Comparison of ENCODE assay signal across 24 cellular contexts in the genomic region with DNA sequence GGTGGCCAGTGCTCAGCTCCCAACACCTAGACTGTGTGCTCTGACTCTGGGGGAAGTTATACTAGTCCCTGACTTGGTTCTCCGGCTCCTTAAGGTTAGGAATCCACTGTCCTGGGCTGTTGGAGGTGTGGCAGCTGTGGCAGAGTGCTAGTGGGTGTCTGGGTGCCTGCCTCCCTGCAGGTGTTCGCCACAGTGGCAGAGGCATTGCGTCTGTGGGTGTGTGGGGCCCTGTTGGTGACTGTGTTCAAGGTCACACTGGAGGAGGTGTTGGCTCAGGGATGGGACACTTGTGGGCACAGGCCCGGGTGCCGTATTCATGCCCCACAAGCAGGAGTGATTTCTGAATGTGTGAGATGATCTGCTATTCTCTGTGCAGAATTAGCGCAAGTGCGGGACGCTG.
DNase-seq lines count a peak whose midpoint lies in the region; ATAC-seq and TF ChIP-seq lines count a peak whose summit lies in the region.
"Had no signal": no experiment of that assay in that cellular context is flagged by ENCODE, and none has a peak within 500 bp of the region (broad histone marks: within the 10 kb centered on the region; RNA-seq: fewer than 3 reads in every experiment).

No MANE protein-coding gene starts in this region.

- POLR2A ChIA-PET in activated CD8-positive, alpha-beta T cell treated with anti-CD3 and anti-CD28 coated beads, Interleukin-2, amount 10 ng/mL, durations not matched to agents 7 days and 5 days (lab: Charles Lee), result no interaction called here

- peaks cover 61% of the 10 kb centered on the region for H3K4me1 Mint-ChIP-seq in activated CD8-positive, alpha-beta T cell treated with anti-CD3 and anti-CD28 coated beads, Interleukin-2, amount 10 ng/mL, durations not matched to agents 7 days and 5 days (ENCODE audit: low read depth)
- peaks cover 23 to 29% of the 10 kb centered on the region in 2 donors for H3K4me1 Mint-ChIP-seq in effector memory CD8-positive, alpha-beta T cell (ENCODE audit: low read depth in 2 of 2)

- TF ChIP-seq CTCF in osteoblast (IDR thresholded peaks at IDR 0.05; ENCODE audit: extremely low read depth, low read depth, low read length), result no peak

- H3K9me3 Mint-ChIP-seq in activated CD8-positive, alpha-beta T cell treated with anti-CD3 and anti-CD28 coated beads, Interleukin-2, amount 10 ng/mL, durations not matched to agents 7 days and 5 days (ENCODE audit: insufficient read depth), result peaks cover 6% of the 10 kb centered on the region
- no peaks in the 10 kb centered on the region for H3K9me3 Mint-ChIP-seq in effector memory CD8-positive, alpha-beta T cell

- H3K4me1 ChIP-seq in osteoblast (ENCODE audit: insufficient read depth, low read length), result peaks cover 8% of the 10 kb centered on the region
- H3K4me1 ChIP-seq: BE2C, SJCRH30 had no signal

- no peaks in the 10 kb centered on the region for H3K79me2 ChIP-seq in osteoblast (ENCODE audit: insufficient read depth, low read length)

- H3K27me3 ChIP-seq in osteoblast (ENCODE audit: insufficient read depth, low read length), result no peaks in the 10 kb centered on the region
- H3K27me3 ChIP-seq: BE2C, SJCRH30 had no signal

- H3K4me3 ChIP-seq in osteoblast (ENCODE audit: insufficient read depth, low read length), result no peak overlapping the region
- H3K4me3 ChIP-seq: PC-9, SJCRH30 had no signal

- H3K4me3 Mint-ChIP-seq in activated CD8-positive, alpha-beta T cell treated with anti-CD3 and anti-CD28 coated beads, Interleukin-2, amount 10 ng/mL, durations not matched to agents 7 days and 5 days, result no peak overlapping the region
- peak overlapping the region in 1 of 2 donors; percentile 48 for H3K4me3 Mint-ChIP-seq in effector memory CD8-positive, alpha-beta T cell
- H3K4me3 Mint-ChIP-seq: CD14-positive monocyte had no signal

- H2AFZ ChIP-seq in osteoblast (ENCODE audit: low read length), result peak overlapping the region; percentile 49
- H2AFZ ChIP-seq: PC-9 had no signal

- H3K36me3 Mint-ChIP-seq in activated CD8-positive, alpha-beta T cell treated with anti-CD3 and anti-CD28 coated beads, Interleukin-2, amount 10 ng/mL, durations not matched to agents 7 days and 5 days (ENCODE audit: low read depth), result peaks cover 5% of the 10 kb centered on the region
- H3K36me3 Mint-ChIP-seq in effector memory CD8-positive, alpha-beta T cell (ENCODE audit: insufficient read depth), result peaks cover under 1% of the 10 kb centered on the region
- H3K36me3 Mint-ChIP-seq: CD14-positive monocyte had no signal

- ATAC-seq in activated CD8-positive, alpha-beta T cell treated with anti-CD3 and anti-CD28 coated beads, Interleukin-2, amount 10 ng/mL, durations not matched to agents 7 days and 5 days, result no peak
- peak; percentile 95 for ATAC-seq in effector memory CD8-positive, alpha-beta T cell (replicated peaks)
- ATAC-seq in GM18867 (IDR thresholded peaks at IDR 0.05; ENCODE audit: unreplicated experiment), result no peak
- ATAC-seq: HepG2, Right ventricle myocardium inferior had no signal

- CTCF ChIA-PET in activated CD8-positive, alpha-beta T cell treated with anti-CD3 and anti-CD28 coated beads, Interleukin-2, amount 10 ng/mL, durations not matched to agents 7 days and 5 days (lab: Charles Lee), result no interaction called here

- no peak overlapping the region for H3K27ac ChIP-seq in osteoblast (ENCODE audit: low read depth, low read length)
- H3K27ac ChIP-seq: PC-9, SJCRH30 had no signal

- DNase-seq in activated CD8-positive, alpha-beta memory T cell treated with anti-CD3 and anti-CD28 coated beads for 24 hours, result peak; percentile 59
- DNase-seq in activated CD8-positive, alpha-beta memory T cell treated with anti-CD3 and anti-CD28 coated beads, Interleukin-2, amount 50 U/mL, for 4 hours, result no peak
- no peak for DNase-seq in activated CD8-positive, alpha-beta T cell treated with anti-CD3 and anti-CD28 coated beads, Interleukin-2, amount 10 ng/mL, durations not matched to agents 7 days and 5 days
- peak in 2 of 3 experiments; percentile 30 to 39 for DNase-seq in effector memory CD8-positive, alpha-beta T cell
- DNase-seq in osteoblast (ENCODE audit: insufficient read length, low spot score, missing footprints), result no peak
- DNase-seq in activated effector memory CD4-positive, alpha-beta T cell treated with Interleukin-2 at 50 U/mL for 16 hours, result no peak
- no peak for DNase-seq in posterior cingulate gyrus
- DNase-seq: 8988T, ACHN, BE2C, Calu3, DMS79 treated with DMSO at 0.1 percent for 48 hours, Kasumi-1, MV-4-11, NCI-H1105 treated with DMSO at 0.1 percent for 48 hours, NCI-H2029, NCI-H446, NCI-H524 treated with DMSO at 0.1 percent for 48 hours, PC-9, SJCRH30 had no signal

- no peak overlapping the region for H3K4me2 ChIP-seq in osteoblast (ENCODE audit: insufficient read depth, low read length)
- H3K4me2 ChIP-seq: PC-9 had no signal

- H3K27me3 Mint-ChIP-seq in activated CD8-positive, alpha-beta T cell treated with anti-CD3 and anti-CD28 coated beads, Interleukin-2, amount 10 ng/mL, durations not matched to agents 7 days and 5 days (ENCODE audit: low read depth), result no peaks in the 10 kb centered on the region
- peaks cover 8 to 20% of the 10 kb centered on the region in 2 donors for H3K27me3 Mint-ChIP-seq in effector memory CD8-positive, alpha-beta T cell

- H3K36me3 ChIP-seq in osteoblast (ENCODE audit: insufficient read depth, low read length), result no peaks in the 10 kb centered on the region
- H3K36me3 ChIP-seq: BE2C, SJCRH30 had no signal

- H4K20me1 ChIP-seq in osteoblast (ENCODE audit: insufficient read depth, low read length), result no peaks in the 10 kb centered on the region

- peak overlapping the region; percentile 37 for H3K27ac Mint-ChIP-seq in activated CD8-positive, alpha-beta T cell treated with anti-CD3 and anti-CD28 coated beads, Interleukin-2, amount 10 ng/mL, durations not matched to agents 7 days and 5 days
- H3K27ac Mint-ChIP-seq in effector memory CD8-positive, alpha-beta T cell, result peak overlapping the region; percentile 11 to 44
- H3K27ac Mint-ChIP-seq: CD14-positive monocyte had no signal

- no peaks in the 10 kb centered on the region for H3K9me3 ChIP-seq in osteoblast (ENCODE audit: low read depth, low read length)
- H3K9me3 ChIP-seq: BE2C, SJCRH30 had no signal

- intact Hi-C loops in posterior cingulate gyrus (cut with DNase I), result no loop called here

Comparison
In these comparisons a context has a peak if more than half of its experiments do, and no peak if none do; other contexts are left out.
1. DNase-seq: peak in activated CD8-positive, alpha-beta memory T cell treated with anti-CD3 and anti-CD28 coated beads for 24 hours (single experiment) and effector memory CD8-positive, alpha-beta T cell (2 of 3); none in activated CD8-positive, alpha-beta memory T cell treated with anti-CD3 and anti-CD28 coated beads, Interleukin-2, amount 50 U/mL, for 4 hours (single experiment), activated CD8-positive, alpha-beta T cell treated with anti-CD3 and anti-CD28 coated beads, Interleukin-2, amount 10 ng/mL, durations not matched to agents 7 days and 5 days (single experiment), osteoblast (single experiment), activated effector memory CD4-positive, alpha-beta T cell treated with Interleukin-2 at 50 U/mL for 16 hours (single experiment) and posterior cingulate gyrus (0 of 10).